ENCODE assay signal across 9 cellular contexts in the genomic region with DNA sequence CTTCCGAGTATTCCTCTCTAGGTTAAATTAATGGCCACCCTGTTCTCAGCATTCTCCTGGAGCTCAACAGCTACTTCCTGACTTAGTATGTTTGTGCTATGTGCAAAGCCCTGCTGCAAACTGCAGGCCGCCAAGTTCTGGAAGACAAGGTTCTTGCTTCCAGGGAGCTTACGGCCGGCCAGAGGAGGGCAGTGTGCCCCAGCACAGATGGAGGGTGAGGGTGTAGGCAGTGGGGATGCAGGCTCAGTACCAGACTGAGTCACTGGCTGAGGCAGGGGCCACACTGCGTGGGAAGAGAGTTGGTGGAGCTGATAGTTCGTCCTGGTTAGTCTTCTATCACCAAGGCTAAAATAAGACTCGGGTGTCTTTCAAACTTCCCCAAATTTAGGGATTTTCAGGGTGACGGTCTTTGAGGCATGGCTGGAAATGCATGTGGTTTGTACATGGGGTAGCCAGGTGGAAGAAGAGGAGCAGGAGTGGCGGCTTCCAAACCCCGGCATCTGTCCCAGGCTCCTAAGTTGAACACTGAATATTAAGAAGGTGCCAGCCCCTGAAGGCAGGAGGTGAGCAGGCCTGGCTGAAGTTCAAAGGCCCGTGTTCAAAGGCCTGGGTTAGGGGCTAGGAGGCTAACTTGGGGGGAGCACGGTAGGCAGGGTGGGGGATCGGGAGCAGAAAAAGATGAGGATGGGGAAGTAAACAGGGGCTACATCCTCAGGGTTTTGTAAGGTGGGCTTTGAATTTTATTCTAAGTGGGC. TPM values are rescaled to one million over a fixed set of nuclear protein-coding genes. Genes with fewer than 3 reads are reported as not detected.
DNase-seq lines count a peak whose midpoint lies in the region; ATAC-seq, FAIRE-seq and TF ChIP-seq lines count a peak whose summit lies in the region.
"Had no signal": no experiment of that assay in that cellular context is flagged by ENCODE, and none has a peak within 500 bp of the region (broad histone marks: within the 10 kb centered on the region; RNA-seq: fewer than 3 reads in every experiment).

No MANE protein-coding gene starts in this region.

- H3K27ac Mint-ChIP-seq in activated CD8-positive, alpha-beta T cell treated with anti-CD3 and anti-CD28 coated beads, Interleukin-2, amount 10 ng/mL, durations not matched to agents 7 days and 5 days, result peak overlapping the region; percentile 28
- H3K27ac Mint-ChIP-seq in effector memory CD8-positive, alpha-beta T cell, result no peak overlapping the region

- H3K9ac ChIP-seq in HepG2 (ENCODE audit: insufficient read depth, low read depth, low read length), result no peak overlapping the region

- peak; percentile 43; the same call in 1 of the 2 replicates for TF ChIP-seq RAD21 in HepG2 (CRISPR knock-in tag; IDR thresholded peaks at IDR 0.05)

- H3K4me3 Mint-ChIP-seq in activated CD8-positive, alpha-beta T cell treated with anti-CD3 and anti-CD28 coated beads, Interleukin-2, amount 10 ng/mL, durations not matched to agents 7 days and 5 days, result no peak overlapping the region
- no peak overlapping the region for H3K4me3 Mint-ChIP-seq in effector memory CD8-positive, alpha-beta T cell

- H3K27ac ChIP-seq in HepG2 (ENCODE audit: extremely low read length, insufficient read depth, low read length), result no peak overlapping the region
- H3K27ac ChIP-seq in thyroid gland, result no peak overlapping the region

- peaks cover under 1% of the 10 kb centered on the region for H3K36me3 Mint-ChIP-seq in activated CD8-positive, alpha-beta T cell treated with anti-CD3 and anti-CD28 coated beads, Interleukin-2, amount 10 ng/mL, durations not matched to agents 7 days and 5 days (ENCODE audit: low read depth)
- peaks cover 5% of the 10 kb centered on the region for H3K36me3 Mint-ChIP-seq in effector memory CD8-positive, alpha-beta T cell (ENCODE audit: insufficient read depth)

- CTCF ChIA-PET in HEK293T (lab: Yijun Ruan, JAX), result interaction anchor here (0.5 to 2.8 kb wide), 6 partner anchors 10 to 191 kb away, joined by 3 to 29 read pairs (median 4); no protein-coding TSS in a partner anchor
- CTCF ChIA-PET in activated CD8-positive, alpha-beta T cell treated with anti-CD3 and anti-CD28 coated beads, Interleukin-2, amount 10 ng/mL, durations not matched to agents 7 days and 5 days (lab: Charles Lee), result interaction anchor here (0.8 to 9.8 kb wide), 6 partner anchors 10 to 388 kb away, joined by 3 to 444 read pairs (median 6); partner anchors contain the start of gene ELK4
- CTCF ChIA-PET in HepG2 (lab: Yijun Ruan, JAX; ENCODE audit: low intra/inter-chr PET ratio, low total read pairs), result interaction anchor here (5.1 kb wide), 1 partner anchor 68 kb away, joined by 99 read pairs; no protein-coding TSS in a partner anchor

- H3K4me1 Mint-ChIP-seq in activated CD8-positive, alpha-beta T cell treated with anti-CD3 and anti-CD28 coated beads, Interleukin-2, amount 10 ng/mL, durations not matched to agents 7 days and 5 days (ENCODE audit: low read depth), result peaks cover 26% of the 10 kb centered on the region
- H3K4me1 Mint-ChIP-seq in effector memory CD8-positive, alpha-beta T cell (ENCODE audit: low read depth in 2 of 2), result peaks cover 7 to 9% of the 10 kb centered on the region in 2 donors

- no peaks in the 10 kb centered on the region for H3K9me3 ChIP-seq in HepG2 (ENCODE audit: low read length)
- H3K9me3 ChIP-seq in thyroid gland, result no peaks in the 10 kb centered on the region

- POLR2A ChIA-PET in HEK293T (lab: Yijun Ruan, JAX) (interaction anchor here (1.0 to 1.1 kb wide), 2 partner anchors 44 to 121 kb away, joined by 3 read pairs; no protein-coding TSS in a partner anchor), HepG2 (lab: Yijun Ruan, JAX) (interaction anchor here (2.0 kb wide), 1 partner anchor 43 kb away, joined by 10 read pairs; the partner anchor contains the start of gene ELK4)
- POLR2A ChIA-PET in activated CD8-positive, alpha-beta T cell treated with anti-CD3 and anti-CD28 coated beads, Interleukin-2, amount 10 ng/mL, durations not matched to agents 7 days and 5 days (lab: Charles Lee), result interaction anchor here (0.6 to 1.9 kb wide), 2 partner anchors 43 to 67 kb away, joined by 3 to 12 read pairs; partner anchors contain the start of gene ELK4

- ATAC-seq in activated CD8-positive, alpha-beta T cell treated with anti-CD3 and anti-CD28 coated beads, Interleukin-2, amount 10 ng/mL, durations not matched to agents 7 days and 5 days, result no peak
- ATAC-seq in HepG2 (peak; percentile 64), HG02610 (IDR thresholded peaks at IDR 0.05; ENCODE audit: unreplicated experiment) (no peak)
- ATAC-seq in effector memory CD8-positive, alpha-beta T cell (replicated peaks), result no peak

- TF ChIP-seq POLR2A in HepG2 (IDR thresholded peaks at IDR 0.05; ENCODE audit: insufficient read depth in 1 of 2, low read depth in 2 of 2, low read length in 2 of 2), result no peak
- TF ChIP-seq POLR2A in thyroid gland (IDR thresholded peaks at IDR 0.05), result no peak

- 31% methylated on average over 11 of the region's 13 CpGs for WGBS in HepG2 (ENCODE audit: low lambda C conversion rate)
- WGBS in thyroid gland, 2 donors, result 70 to 79% methylated on average over 13 of the region's 13 CpGs

- TF ChIP-seq EP300 in HepG2 (IDR thresholded peaks at IDR 0.05; ENCODE audit: low read depth in 2 of 2, low read length in 2 of 2), result no peak
- TF ChIP-seq EP300 in HepG2 (CRISPR knock-in tag; IDR thresholded peaks at IDR 0.05; ENCODE audit: borderline replicate concordance), result no peak

- intact Hi-C loops in HepG2 (cut with micrococcal nuclease; ENCODE audit: unreplicated experiment) (no loop called here), thyroid gland (cut with DNase I) (loop anchor here (5.0 kb wide), 1 partner anchor 57 kb away; no protein-coding TSS in a partner anchor)

- peak; percentile 88 for TF ChIP-seq CTCF in HepG2 (CRISPR knock-in tag; IDR thresholded peaks at IDR 0.05)
- TF ChIP-seq CTCF in thyroid gland (IDR thresholded peaks at IDR 0.05), result no peak

- H3K4me1 ChIP-seq in HepG2 (ENCODE audit: insufficient read depth, low read length), result peaks cover 47% of the 10 kb centered on the region
- H3K4me1 ChIP-seq in thyroid gland, result no peaks in the 10 kb centered on the region

- H3K27me3 ChIP-seq in HepG2 (ENCODE audit: control insufficient read depth in 1 of 2, insufficient read depth in 2 of 2, low read length in 2 of 2), result 0 out of 5 replicates have a peak, but pooled peaks cover 0 to 7% of the 10 kb centered on the region in 2 experiments
- H3K27me3 ChIP-seq in thyroid gland, result no peaks in the 10 kb centered on the region

- in situ Hi-C loops in HepG2 (cut with HindIII; ENCODE audit: extremely low pct_ligation_motif_present, low pct_unique_long_range_greater_than_20kb), result no loop called here

- DNase-seq in NCI-H187 treated with DMSO at 0.1 percent for 48 hours (lab: John Stamatoyannopoulos, UW), result peak; percentile 26
- no peak for DNase-seq in NCI-H187 (lab: John Stamatoyannopoulos, UW)
- peak; percentile 45 for DNase-seq in HEK293T (ENCODE audit: extremely low spot score)
- DNase-seq in activated CD8-positive, alpha-beta T cell treated with anti-CD3 and anti-CD28 coated beads, Interleukin-2, amount 10 ng/mL, durations not matched to agents 7 days and 5 days, result no peak
- peak; percentile 33 for DNase-seq in HepG2 (ENCODE audit: low spot score)
- no peak for DNase-seq in effector memory CD8-positive, alpha-beta T cell
- DNase-seq in thyroid gland, result no peak

- FAIRE-seq in HepG2 (lab: Jason Lieb, UNC), result peak; percentile 70

- no peaks in the 10 kb centered on the region for H3K9me3 Mint-ChIP-seq in activated CD8-positive, alpha-beta T cell treated with anti-CD3 and anti-CD28 coated beads, Interleukin-2, amount 10 ng/mL, durations not matched to agents 7 days and 5 days (ENCODE audit: insufficient read depth)
- H3K9me3 Mint-ChIP-seq in effector memory CD8-positive, alpha-beta T cell, result no peaks in the 10 kb centered on the region
- H3K9me3 Mint-ChIP-seq: CD4-positive, alpha-beta T cell had no signal

- H4K20me1 ChIP-seq in HepG2 (ENCODE audit: insufficient read depth, low read length), result no peaks in the 10 kb centered on the region

- peaks cover 3% of the 10 kb centered on the region for H3K27me3 Mint-ChIP-seq in activated CD8-positive, alpha-beta T cell treated with anti-CD3 and anti-CD28 coated beads, Interleukin-2, amount 10 ng/mL, durations not matched to agents 7 days and 5 days (ENCODE audit: low read depth)
- H3K27me3 Mint-ChIP-seq in effector memory CD8-positive, alpha-beta T cell, result peaks cover 0 to 8% of the 10 kb centered on the region in 2 donors
- H3K27me3 Mint-ChIP-seq: CD4-positive, alpha-beta T cell had no signal

- H3K36me3 ChIP-seq in HepG2 (replicated peaks in 1 of 2; ENCODE audit: control insufficient read depth in 1 of 2, insufficient read depth in 2 of 2, low read length in 2 of 2) (no peaks in the 10 kb centered on the region), thyroid gland (no peaks in the 10 kb centered on the region)

- no peaks in the 10 kb centered on the region for H3K79me2 ChIP-seq in HepG2 (ENCODE audit: insufficient read depth, low read length)

- no TSS peak for BruUV-seq in HepG2 (replicated peaks; lab: Mats Ljungman, UMichigan)

- no peak overlapping the region for H2AFZ ChIP-seq in HepG2 (ENCODE audit: low read length)

- no peak overlapping the region for H3K4me3 ChIP-seq in HepG2 (replicated peaks in 1 of 3; ENCODE audit: insufficient read depth in 1 of 3, low read depth in 2 of 3, low read length in 3 of 3)
- no peak overlapping the region for H3K4me3 ChIP-seq in thyroid gland (replicated peaks in 1 of 3)

- H3K4me2 ChIP-seq in HepG2 (ENCODE audit: low read depth, low read length), result no peak overlapping the region

RNA-seq across cellular contexts. Expression of gene ELK4, which starts 42.9 kb away (rescaled TPM):
- total RNA-seq in activated CD8-positive, alpha-beta T cell treated with anti-CD3 and anti-CD28 coated beads, Interleukin-2, amount 10 ng/mL, durations not matched to agents 7 days and 5 days, result 10 to 100 TPM; 95.2 to 97.5 TPM
- 13.1 and 15.0 TPM in 2 replicates for total RNA-seq in HepG2 (2016; rRNA removed; fragmentation: Illumina TruSeq; extraction: Trizol)
- 17.4 and 18.2 TPM in 2 replicates for total RNA-seq in HepG2 (2016; cell fraction: cytosol; rRNA removed; fragmentation: Illumina TruSeq; extraction: Trizol; ENCODE audit: low read depth)
- 12.5 and 14.4 TPM in 2 replicates for total RNA-seq in HepG2 (2016; cell fraction: insoluble cytoplasmic fraction; rRNA removed; fragmentation: Illumina TruSeq; extraction: Trizol)
- 27.6 and 35.3 TPM in 2 replicates for total RNA-seq in HepG2 (2016; cell fraction: membrane; rRNA removed; fragmentation: Illumina TruSeq; extraction: Trizol)
- 14.7 and 15.8 TPM in 2 replicates for total RNA-seq in HepG2 (2016; cell fraction: nucleus; rRNA removed; fragmentation: Illumina TruSeq; extraction: Trizol)
- 6.8 and 8.3 TPM in 2 replicates for polyA plus RNA-seq in HepG2 (2011; rRNA removed)
- polyA plus RNA-seq in HepG2 (2011; cell fraction: cytosol; rRNA removed), result 2.3 and 3.5 TPM in 2 replicates
- 11.0 and 12.1 TPM in 2 replicates for polyA plus RNA-seq in HepG2 (2011; cell fraction: nucleus; rRNA removed)
- polyA plus RNA-seq in HepG2 (2012), result 9.9 and 11.2 TPM in 2 replicates
- 9.0 and 9.8 TPM in 2 replicates for polyA plus RNA-seq in HepG2 (2016; cell fraction: cytosol; fragmentation: Illumina TruSeq; extraction: Trizol; ENCODE audit: low read depth)
- polyA plus RNA-seq in HepG2 (2016; cell fraction: insoluble cytoplasmic fraction; fragmentation: Illumina TruSeq; extraction: Trizol; ENCODE audit: low read depth), result 12.2 TPM in 2 replicates
- polyA plus RNA-seq in HepG2 (2016; cell fraction: membrane; fragmentation: Illumina TruSeq; extraction: Trizol; ENCODE audit: low read depth), result 15.0 TPM in 2 replicates
- polyA plus RNA-seq in HepG2 (2016; cell fraction: nucleus; fragmentation: Illumina TruSeq; extraction: Trizol; ENCODE audit: insufficient read depth, low read depth), result 20.1 and 20.3 TPM in 2 replicates
- polyA minus RNA-seq in HepG2 (2011; rRNA and poly(A)+ RNA removed; ENCODE audit: low replicate concordance), result 12.0 and 30.8 TPM in 2 replicates
- 11.9 and 12.8 TPM in 2 replicates for polyA minus RNA-seq in HepG2 (2011; cell fraction: cytosol; rRNA and poly(A)+ RNA removed)
- 21.0 and 22.3 TPM in 2 replicates for polyA minus RNA-seq in HepG2 (2011; cell fraction: nucleus; rRNA and poly(A)+ RNA removed)
- 10 to 100 TPM; 18.0 to 33.9 (median 28.4) TPM for total RNA-seq in thyroid gland

Comparison
In these comparisons a context has a peak if more than half of its experiments do, and no peak if none do; other contexts are left out.
1. DNase-seq: peak in NCI-H187 treated with DMSO at 0.1 percent for 48 hours (single experiment), HEK293T (single experiment) and HepG2 (single experiment); none in NCI-H187 (0 of 2), activated CD8-positive, alpha-beta T cell treated with anti-CD3 and anti-CD28 coated beads, Interleukin-2, amount 10 ng/mL, durations not matched to agents 7 days and 5 days (single experiment), effector memory CD8-positive, alpha-beta T cell (0 of 3) and thyroid gland (0 of 2).